Comparison of ENCODE assay signal across 19 cellular contexts in the genomic region with DNA sequence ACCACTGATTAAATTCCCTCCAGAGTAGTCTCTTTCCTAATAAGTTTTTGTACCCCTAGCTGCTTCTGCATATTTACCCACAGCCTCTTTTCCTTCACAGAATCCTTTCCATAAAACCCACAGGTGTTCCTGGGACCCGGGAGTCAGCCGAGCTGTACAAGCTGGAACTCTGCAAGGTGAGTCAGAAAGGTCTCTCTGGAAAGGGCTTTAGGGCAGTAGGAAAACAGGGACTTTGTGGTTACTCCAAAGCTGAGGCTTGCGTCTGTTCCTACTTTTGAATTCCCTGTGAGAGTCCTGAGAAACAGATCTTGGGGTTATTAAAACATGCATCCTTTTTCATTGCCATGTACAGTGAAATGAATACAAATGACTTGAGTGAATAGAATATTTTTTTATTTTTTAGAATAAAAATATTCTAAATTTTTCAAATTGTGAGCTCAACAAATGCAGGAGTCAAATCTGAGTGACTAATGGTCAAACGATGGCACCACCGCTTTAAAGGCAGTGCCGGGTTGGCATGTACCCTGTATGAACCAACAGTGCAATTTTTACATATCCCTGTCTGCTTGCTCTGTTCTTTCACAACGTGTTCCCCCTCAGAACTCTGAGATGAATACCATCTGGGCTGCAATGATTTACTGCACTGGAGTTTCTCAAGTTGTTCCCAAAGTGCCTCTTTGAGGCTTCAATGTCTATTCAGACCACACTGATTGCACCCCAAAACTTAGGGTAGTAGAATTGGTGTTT.
"Had no signal": no experiment of that assay in that cellular context is flagged by ENCODE, and none has a peak within 500 bp of the region (broad histone marks: within the 10 kb centered on the region; RNA-seq: fewer than 3 reads in every experiment).

No MANE protein-coding gene starts in this region.

- H3K27me3 Mint-ChIP-seq: activated B cell treated with CpG ODN at 0.5 μM for 24 hours; activated CD4-positive, alpha-beta memory T cell treated with anti-CD3 and anti-CD28 coated beads, Interleukin-2, amount 10 ng/mL, durations not matched to agents 7 days and 5 days; activated naive CD8-positive, alpha-beta T cell treated with anti-CD3 and anti-CD28 coated beads, Interleukin-2, amount 10 ng/mL, durations not matched to agents 7 days and 5 days had no signal

- DNase-seq: activated B cell treated with CpG ODN at 0.5 μM for 24 hours; activated CD4-positive, alpha-beta memory T cell treated with anti-CD3 and anti-CD28 coated beads, Interleukin-2, amount 10 ng/mL, durations not matched to agents 7 days and 5 days; activated CD4-positive, alpha-beta T cell treated with anti-CD3 and anti-CD28 coated beads for 4 hours; activated naive CD4-positive, alpha-beta T cell treated with Interleukin-2 at 50 U/mL for 16 hours; activated naive CD8-positive, alpha-beta T cell treated with anti-CD3 and anti-CD28 coated beads, Interleukin-2, amount 10 ng/mL, durations not matched to agents 7 days and 5 days; activated T-cell treated with anti-CD3 and anti-CD28 coated beads, Interleukin-2, amount 50 U/mL, for 1 hour; cerebellar nuclear complex; cortex of kidney; erythroblast; hypothalamus; left lung; mammary epithelial cell; stimulated activated naive CD8-positive, alpha-beta T cell treated with anti-CD3 and anti-CD28 coated beads, Interleukin-15, Interleukin-2, amounts not matched to agents 100 U/mL and 50 U/mL, for 24 hours; substantia nigra; tibial artery had no signal

- H3K27me3 ChIP-seq: ascending aorta, left lung, tibial artery had no signal

- H3K36me3 Mint-ChIP-seq: activated naive CD8-positive, alpha-beta T cell treated with anti-CD3 and anti-CD28 coated beads, Interleukin-2, amount 10 ng/mL, durations not matched to agents 7 days and 5 days had no signal

- ATAC-seq: left lung; stimulated activated naive CD8-positive, alpha-beta T cell treated with anti-CD3 and anti-CD28 coated beads, Interleukin-15, Interleukin-2, amounts not matched to agents 100 U/mL and 50 U/mL, for 24 hours had no signal

- H3K36me3 ChIP-seq: ascending aorta, left lung, tibial artery had no signal

- H3K9me3 ChIP-seq: ascending aorta, tibial artery had no signal

- H3K4me1 Mint-ChIP-seq: activated B cell treated with CpG ODN at 0.5 μM for 24 hours; activated CD4-positive, alpha-beta memory T cell treated with anti-CD3 and anti-CD28 coated beads, Interleukin-2, amount 10 ng/mL, durations not matched to agents 7 days and 5 days; activated naive CD8-positive, alpha-beta T cell treated with anti-CD3 and anti-CD28 coated beads, Interleukin-2, amount 10 ng/mL, durations not matched to agents 7 days and 5 days had no signal

- H3K27ac ChIP-seq: ascending aorta, left lung, skin epidermis, tibial artery had no signal

- H3K4me1 ChIP-seq: ascending aorta, left lung, tibial artery had no signal

- H3K4me3 ChIP-seq: ascending aorta, left lung, skin epidermis, tibial artery had no signal

- H3K4me3 Mint-ChIP-seq: activated B cell treated with CpG ODN at 0.5 μM for 24 hours; activated CD4-positive, alpha-beta memory T cell treated with anti-CD3 and anti-CD28 coated beads, Interleukin-2, amount 10 ng/mL, durations not matched to agents 7 days and 5 days; activated naive CD8-positive, alpha-beta T cell treated with anti-CD3 and anti-CD28 coated beads, Interleukin-2, amount 10 ng/mL, durations not matched to agents 7 days and 5 days; T-helper 2 cell treated with Interferon-gamma antibody and Interleukin-4, amounts not matched to agents 5 μg/mL and 100 μg/mL, for 36 hours had no signal

- H3K27ac Mint-ChIP-seq: activated B cell treated with CpG ODN at 0.5 μM for 24 hours; activated CD4-positive, alpha-beta memory T cell treated with anti-CD3 and anti-CD28 coated beads, Interleukin-2, amount 10 ng/mL, durations not matched to agents 7 days and 5 days; activated naive CD8-positive, alpha-beta T cell treated with anti-CD3 and anti-CD28 coated beads, Interleukin-2, amount 10 ng/mL, durations not matched to agents 7 days and 5 days; activated T-helper 2 cell treated with anti-CD3 and anti-CD28 coated beads, Interferon-gamma antibody, Interleukin-2, Interleukin-4, amounts not matched to agents 10 μg/mL and 5 μg/mL and 100 μg/mL, durations not matched to agents 14 hours and 24 hours and 36 hours; T-helper 2 cell treated with Interferon-gamma antibody and Interleukin-4, amounts not matched to agents 5 μg/mL and 100 μg/mL, for 36 hours had no signal
